In genomic region chr10:114642729-114643128, GRCh38 we compare ENCODE assay signal across 18 cellular contexts. TPM values are rescaled to one million over a fixed set of nuclear protein-coding genes. Genes with fewer than 3 reads are reported as not detected.
DNase-seq lines count a peak whose midpoint lies in the region; ATAC-seq, FAIRE-seq and TF ChIP-seq lines count a peak whose summit lies in the region.
"Had no signal": no experiment of that assay in that cellular context is flagged by ENCODE, and none has a peak within 500 bp of the region (broad histone marks: within the 10 kb centered on the region; RNA-seq: fewer than 3 reads in every experiment).

No MANE protein-coding gene starts in this region.

- H3K9me1 ChIP-seq in keratinocyte (ENCODE audit: control insufficient read depth, extremely low read depth, insufficient read depth, low read length) = no peaks in the 10 kb centered on the region

- ATAC-seq in Panc1 (no peak), upper lobe of right lung (peak; percentile 45)
- ATAC-seq: HepG2 had no signal

- BruUV-seq in Panc1 (replicated peaks; lab: Mats Ljungman, UMichigan) = no TSS peak

- H2AFZ ChIP-seq in keratinocyte (ENCODE audit: control insufficient read depth, low read length) = peak overlapping the region; percentile 25

- peak overlapping the region; percentile 18 for H3K4me2 ChIP-seq in keratinocyte (ENCODE audit: control insufficient read depth, extremely low read depth, insufficient read depth, low read depth, low read length)

- H3K27ac ChIP-seq in Panc1 (ENCODE audit: low read length) (peak overlapping the region; percentile 96), keratinocyte (ENCODE audit: control insufficient read depth, insufficient read depth, low read length) (no peak overlapping the region), upper lobe of right lung (no peak overlapping the region)
- H3K27ac ChIP-seq: C4-2B had no signal

- H3K4me1 ChIP-seq in Panc1 (ENCODE audit: control insufficient read depth, insufficient read depth, low read length) = peaks cover 88% of the 10 kb centered on the region
- peaks cover 19% of the 10 kb centered on the region for H3K4me1 ChIP-seq in keratinocyte (ENCODE audit: control insufficient read depth, extremely low read depth, insufficient read depth, low read length)
- peaks cover 6% of the 10 kb centered on the region for H3K4me1 ChIP-seq in upper lobe of right lung

- no peaks in the 10 kb centered on the region for H4K20me1 ChIP-seq in keratinocyte (ENCODE audit: control insufficient read depth, extremely low read depth, insufficient read depth, low read length)

- in situ Hi-C loops in Panc1 (cut with HindIII; ENCODE audit: low pct_unique_long_range_greater_than_20kb, low sequenced_read_pairs) = no loop called here

- no peak for TF ChIP-seq CTCF in LNCaP clone FGC (IDR thresholded peaks at IDR 0.05; ENCODE audit: control insufficient read depth, extremely low read depth, insufficient read depth)
- TF ChIP-seq CTCF in Panc1 (IDR thresholded peaks at IDR 0.05) = no peak
- TF ChIP-seq CTCF in keratinocyte (optimal IDR thresholded peaks at IDR 0.05 in 1 of 3, IDR thresholded peaks at IDR 0.05 in 1 of 3, conservative IDR thresholded peaks at IDR 0.05 in 1 of 3; ENCODE audit: extremely low read depth in 1 of 3, insufficient read depth in 2 of 3, low read length in 3 of 3) = no peak
- no peak for TF ChIP-seq CTCF in upper lobe of right lung (IDR thresholded peaks at IDR 0.05)

- DNase-seq in LNCaP clone FGC (ENCODE audit: low read depth) (peak; percentile 81), Panc1 (ENCODE audit: low read depth, low spot score) (no peak), keratinocyte (ENCODE audit: low read depth, low spot score) (no peak), upper lobe of right lung (no peak), NCI-H2029 (lab: John Stamatoyannopoulos, UW) (no peak), GOT3 (lab: John Stamatoyannopoulos, UW) (no peak), AG20443 (ENCODE audit: low spot score) (no peak)
- DNase-seq: BE2C; CD4-positive, alpha-beta memory T cell; DMS79 treated with DMSO at 0.1 percent for 48 hours; GDM1 had no signal

- H3K27me3 ChIP-seq in Panc1 (ENCODE audit: control insufficient read depth, insufficient read depth, low read length) (no peaks in the 10 kb centered on the region), keratinocyte (ENCODE audit: control insufficient read depth, extremely low read depth, insufficient read depth, low read length) (no peaks in the 10 kb centered on the region), upper lobe of right lung (no peaks in the 10 kb centered on the region)
- H3K27me3 ChIP-seq: BE2C had no signal

- H3K9ac ChIP-seq in keratinocyte (ENCODE audit: control insufficient read depth, extremely low read depth, insufficient read depth, low read length) = no peak overlapping the region

- H3K4me3 ChIP-seq in LNCaP clone FGC (ENCODE audit: low read depth, low read length) (no peak overlapping the region), Panc1 (ENCODE audit: low read depth in 2 of 2, low read length in 2 of 2) (no peak overlapping the region), keratinocyte (ENCODE audit: control insufficient read depth in 2 of 3, extremely low read depth in 1 of 3, insufficient read depth in 2 of 3, low read depth in 1 of 3, low read length in 3 of 3) (no peak overlapping the region), upper lobe of right lung (no peak overlapping the region)
- H3K4me3 ChIP-seq: HAP-1 had no signal

- dilution Hi-C loops in keratinocyte (cut with MboI; ENCODE audit: extremely low pct_ligation_motif_present, low sequenced_read_pairs) = no loop called here

- FAIRE-seq in keratinocyte (lab: Jason Lieb, UNC) = peak; percentile 53
- FAIRE-seq: A204.1, GM12892, H1, HepG2, HTR-8/SVneo had no signal

- intact Hi-C loops in Panc1 (cut with micrococcal nuclease; ENCODE audit: unreplicated experiment) = loop anchor here (5.0 kb wide), 1 partner anchor 140 kb away; no protein-coding TSS in a partner anchor
- intact Hi-C loops in upper lobe of right lung (cut with DNase I) = no loop called here

- no peaks in the 10 kb centered on the region for H3K79me2 ChIP-seq in keratinocyte (ENCODE audit: control insufficient read depth, insufficient read depth, low read length)

- H3K9me3 ChIP-seq in Panc1 (ENCODE audit: control insufficient read depth, insufficient read depth, low read depth, low read length) (no peaks in the 10 kb centered on the region), keratinocyte (ENCODE audit: control insufficient read depth, low read depth, low read length) (no peaks in the 10 kb centered on the region), upper lobe of right lung (no peaks in the 10 kb centered on the region)
- H3K9me3 ChIP-seq: BE2C, HAP-1 had no signal

- POLR2A ChIA-PET in Panc1 (lab: Charles Lee) = interaction anchor here (0.6 to 1.0 kb wide), 4 partner anchors 8 to 145 kb away, joined by 3 to 6 read pairs (median 4); no protein-coding TSS in a partner anchor

- H3K36me3 ChIP-seq in Panc1 (ENCODE audit: control insufficient read depth, insufficient read depth, low read length) = no peaks in the 10 kb centered on the region
- H3K36me3 ChIP-seq in keratinocyte (ENCODE audit: control insufficient read depth in 2 of 2, extremely low read depth in 1 of 2, insufficient read depth in 2 of 2, low read length in 2 of 2) = no peaks in the 10 kb centered on the region
- H3K36me3 ChIP-seq in upper lobe of right lung = no peaks in the 10 kb centered on the region
- H3K36me3 ChIP-seq: BE2C, HAP-1 had no signal

- CTCF ChIA-PET in Panc1 (lab: Charles Lee) = no interaction called here

RNA-seq across cellular contexts. Expression of gene ABLIM1, which starts 15.3 kb away (rescaled TPM):
- total RNA-seq in Panc1 (2021; ENCODE audit: unreplicated experiment) = 274 TPM
- 97.4 TPM for polyA plus RNA-seq in Panc1 (2012; ENCODE audit: insufficient read length)
- polyA plus RNA-seq in keratinocyte = 47.6 to 91.7 TPM (median 55.2 TPM) in 3 replicates
- polyA plus RNA-seq in keratinocyte (2011; ENCODE audit: low read depth) = 51.1 TPM
- 61.3 and 74.1 TPM in 2 replicates for polyA plus RNA-seq in keratinocyte (2011; cell fraction: cytosol; rRNA removed)
- polyA plus RNA-seq in keratinocyte (2011; cell fraction: nucleus; rRNA removed) = 69.3 and 88.6 TPM in 2 replicates
- polyA plus RNA-seq in keratinocyte (2012; ENCODE audit: low replicate concordance) = 25.7 and 67.7 TPM in 2 replicates
- 76.9 to 204 TPM (median 159 TPM) in 3 replicates for polyA minus RNA-seq in keratinocyte
- polyA minus RNA-seq in keratinocyte (2011; cell fraction: cytosol; rRNA and poly(A)+ RNA removed) = 61.8 TPM
- polyA minus RNA-seq in keratinocyte (2011; cell fraction: nucleus; rRNA and poly(A)+ RNA removed) = 73.0 and 119 TPM in 2 replicates
- total RNA-seq in upper lobe of right lung = 144 TPM
